Comparison of ENCODE assay signal across 17 cellular contexts in the genomic region with DNA sequence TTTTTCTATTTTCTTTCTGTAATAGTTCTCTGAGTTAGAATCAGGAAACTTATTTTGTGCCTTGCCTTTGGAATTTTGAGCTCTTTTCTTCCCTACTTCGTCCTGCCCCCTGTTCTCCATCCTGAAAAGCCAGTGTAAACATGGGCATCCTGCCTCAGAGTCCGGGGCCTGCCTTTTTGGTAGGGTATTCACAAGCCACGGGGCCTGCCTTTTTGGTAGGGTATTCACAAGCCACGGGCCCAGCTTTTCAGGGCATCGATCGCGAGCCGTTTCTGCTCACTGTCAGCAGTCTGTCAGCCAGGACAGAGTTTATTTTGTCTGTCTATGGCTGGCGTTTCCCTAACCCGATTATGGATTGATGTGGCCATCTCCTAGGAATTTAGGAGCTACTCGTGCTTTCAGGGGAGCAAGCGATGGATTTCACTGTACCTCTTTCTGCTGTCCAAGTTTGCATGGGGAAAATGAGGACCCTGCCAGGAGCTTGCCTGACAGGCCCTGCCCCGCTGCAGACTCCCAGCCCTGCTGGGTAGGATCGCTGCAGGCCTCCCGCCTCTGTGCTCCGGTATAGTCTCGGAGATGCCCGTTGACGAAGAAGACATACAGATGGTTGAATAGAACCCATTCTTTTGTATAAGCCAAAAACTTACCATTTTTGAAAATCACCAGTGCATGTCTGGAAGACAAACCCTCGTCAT.
"Had no signal": no experiment of that assay in that cellular context is flagged by ENCODE, and none has a peak within 500 bp of the region (broad histone marks: within the 10 kb centered on the region; RNA-seq: fewer than 3 reads in every experiment).

No MANE protein-coding gene starts in this region.

- H3K36me3 Mint-ChIP-seq: activated naive CD8-positive, alpha-beta T cell treated with anti-CD3 and anti-CD28 coated beads, Interleukin-2, amount 10 ng/mL, durations not matched to agents 7 days and 5 days; stimulated activated memory B cell treated with anti-CD40 and anti-IgM and Interleukin-4, amounts not matched to agents 10 μg/mL and 1 μg/mL and 100 μg/mL, for 72 hours; T-cell had no signal

- H3K36me3 ChIP-seq: cardiac muscle cell, colonic mucosa had no signal

- H3K4me3 Mint-ChIP-seq: activated CD4-positive, alpha-beta T cell treated with anti-CD3 and anti-CD28 coated beads for 36 hours; activated CD8-positive, alpha-beta T cell treated with anti-CD3 and anti-CD28 coated beads, Interleukin-2, amount 10 ng/mL, durations not matched to agents 7 days and 5 days; activated naive CD8-positive, alpha-beta T cell treated with anti-CD3 and anti-CD28 coated beads, Interleukin-2, amount 10 ng/mL, durations not matched to agents 7 days and 5 days; nephron progenitor cell; stimulated activated memory B cell treated with anti-CD40 and anti-IgM and Interleukin-4, amounts not matched to agents 10 μg/mL and 1 μg/mL and 100 μg/mL, for 72 hours; T-cell had no signal

- H3K4me1 ChIP-seq: colonic mucosa had no signal

- H3K27me3 ChIP-seq: cardiac muscle cell, colonic mucosa had no signal

- H3K9me3 ChIP-seq: colonic mucosa, mucosa of descending colon had no signal

- DNase-seq: activated CD4-positive, alpha-beta T cell treated with anti-CD3 and anti-CD28 coated beads for 36 hours; activated CD8-positive, alpha-beta memory T cell treated with anti-CD3 and anti-CD28 coated beads, Interleukin-2, amount 50 U/mL, for 48 hours; activated CD8-positive, alpha-beta T cell treated with anti-CD3 and anti-CD28 coated beads, Interleukin-2, amount 10 ng/mL, durations not matched to agents 7 days and 5 days; activated naive CD8-positive, alpha-beta T cell treated with anti-CD3 and anti-CD28 coated beads, Interleukin-2, amount 10 ng/mL, durations not matched to agents 7 days and 5 days; anterior cingulate cortex; colonic mucosa; effector CD4-positive, alpha-beta T cell; mammary epithelial cell; mucosa of descending colon; nephron progenitor cell; substantia nigra; T-cell; WERI-Rb-1 had no signal

- H3K4me1 Mint-ChIP-seq: activated CD4-positive, alpha-beta T cell treated with anti-CD3 and anti-CD28 coated beads for 36 hours; activated naive CD8-positive, alpha-beta T cell treated with anti-CD3 and anti-CD28 coated beads, Interleukin-2, amount 10 ng/mL, durations not matched to agents 7 days and 5 days; stimulated activated memory B cell treated with anti-CD40 and anti-IgM and Interleukin-4, amounts not matched to agents 10 μg/mL and 1 μg/mL and 100 μg/mL, for 72 hours; T-cell had no signal

- ATAC-seq: activated CD4-positive, alpha-beta T cell treated with anti-CD3 and anti-CD28 coated beads for 36 hours; activated CD8-positive, alpha-beta T cell treated with anti-CD3 and anti-CD28 coated beads, Interleukin-2, amount 10 ng/mL, durations not matched to agents 7 days and 5 days; mucosa of descending colon; stimulated activated memory B cell treated with anti-CD40 and anti-IgM and Interleukin-4, amounts not matched to agents 10 μg/mL and 1 μg/mL and 100 μg/mL, for 72 hours; T-cell had no signal

- H3K4me3 ChIP-seq: cardiac muscle cell, colonic mucosa, mucosa of descending colon, SK-N-MC, smooth muscle cell had no signal

- H3K27ac Mint-ChIP-seq: activated CD4-positive, alpha-beta T cell treated with anti-CD3 and anti-CD28 coated beads for 36 hours; activated CD8-positive, alpha-beta T cell treated with anti-CD3 and anti-CD28 coated beads, Interleukin-2, amount 10 ng/mL, durations not matched to agents 7 days and 5 days; activated naive CD8-positive, alpha-beta T cell treated with anti-CD3 and anti-CD28 coated beads, Interleukin-2, amount 10 ng/mL, durations not matched to agents 7 days and 5 days; nephron progenitor cell; stimulated activated memory B cell treated with anti-CD40 and anti-IgM and Interleukin-4, amounts not matched to agents 10 μg/mL and 1 μg/mL and 100 μg/mL, for 72 hours; T-cell had no signal

- H3K27ac ChIP-seq: cardiac muscle cell, colonic mucosa, SK-N-MC, WERI-Rb-1 had no signal

- H3K9me3 Mint-ChIP-seq: activated naive CD8-positive, alpha-beta T cell treated with anti-CD3 and anti-CD28 coated beads, Interleukin-2, amount 10 ng/mL, durations not matched to agents 7 days and 5 days; nephron progenitor cell; stimulated activated memory B cell treated with anti-CD40 and anti-IgM and Interleukin-4, amounts not matched to agents 10 μg/mL and 1 μg/mL and 100 μg/mL, for 72 hours; T-cell had no signal

- H3K27me3 Mint-ChIP-seq: activated CD4-positive, alpha-beta T cell treated with anti-CD3 and anti-CD28 coated beads for 36 hours; activated naive CD8-positive, alpha-beta T cell treated with anti-CD3 and anti-CD28 coated beads, Interleukin-2, amount 10 ng/mL, durations not matched to agents 7 days and 5 days had no signal
